In the genomic region with DNA sequence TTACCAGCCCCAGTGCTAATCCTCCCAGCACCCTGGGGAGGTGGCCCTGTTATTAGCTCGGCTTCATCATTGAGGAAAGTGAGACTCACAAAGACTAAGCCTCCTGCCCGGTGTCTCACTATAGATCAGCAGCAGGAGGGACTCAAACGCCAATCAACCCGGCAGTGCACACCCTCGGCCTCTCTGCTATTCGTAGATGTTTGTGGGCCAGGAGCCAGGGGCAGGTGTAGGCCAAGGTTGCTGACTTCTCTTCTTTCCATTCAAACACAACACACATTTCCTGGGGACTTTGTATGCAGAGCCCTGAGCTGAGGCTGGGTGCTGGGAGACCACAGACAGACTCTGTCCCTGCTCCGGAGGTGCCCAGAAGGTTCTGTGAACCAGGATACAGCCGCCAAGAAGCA, we compare ENCODE assay signal across 1 cellular context.
TF ChIP-seq lines count a peak whose summit lies in the region.

No MANE protein-coding gene starts in this region.

TF ChIP-seq in GM23338, 12 proteins besides CTCF, POLR2A, EP300 and RAD21:
- TF ChIP-seq, protein P1, sequence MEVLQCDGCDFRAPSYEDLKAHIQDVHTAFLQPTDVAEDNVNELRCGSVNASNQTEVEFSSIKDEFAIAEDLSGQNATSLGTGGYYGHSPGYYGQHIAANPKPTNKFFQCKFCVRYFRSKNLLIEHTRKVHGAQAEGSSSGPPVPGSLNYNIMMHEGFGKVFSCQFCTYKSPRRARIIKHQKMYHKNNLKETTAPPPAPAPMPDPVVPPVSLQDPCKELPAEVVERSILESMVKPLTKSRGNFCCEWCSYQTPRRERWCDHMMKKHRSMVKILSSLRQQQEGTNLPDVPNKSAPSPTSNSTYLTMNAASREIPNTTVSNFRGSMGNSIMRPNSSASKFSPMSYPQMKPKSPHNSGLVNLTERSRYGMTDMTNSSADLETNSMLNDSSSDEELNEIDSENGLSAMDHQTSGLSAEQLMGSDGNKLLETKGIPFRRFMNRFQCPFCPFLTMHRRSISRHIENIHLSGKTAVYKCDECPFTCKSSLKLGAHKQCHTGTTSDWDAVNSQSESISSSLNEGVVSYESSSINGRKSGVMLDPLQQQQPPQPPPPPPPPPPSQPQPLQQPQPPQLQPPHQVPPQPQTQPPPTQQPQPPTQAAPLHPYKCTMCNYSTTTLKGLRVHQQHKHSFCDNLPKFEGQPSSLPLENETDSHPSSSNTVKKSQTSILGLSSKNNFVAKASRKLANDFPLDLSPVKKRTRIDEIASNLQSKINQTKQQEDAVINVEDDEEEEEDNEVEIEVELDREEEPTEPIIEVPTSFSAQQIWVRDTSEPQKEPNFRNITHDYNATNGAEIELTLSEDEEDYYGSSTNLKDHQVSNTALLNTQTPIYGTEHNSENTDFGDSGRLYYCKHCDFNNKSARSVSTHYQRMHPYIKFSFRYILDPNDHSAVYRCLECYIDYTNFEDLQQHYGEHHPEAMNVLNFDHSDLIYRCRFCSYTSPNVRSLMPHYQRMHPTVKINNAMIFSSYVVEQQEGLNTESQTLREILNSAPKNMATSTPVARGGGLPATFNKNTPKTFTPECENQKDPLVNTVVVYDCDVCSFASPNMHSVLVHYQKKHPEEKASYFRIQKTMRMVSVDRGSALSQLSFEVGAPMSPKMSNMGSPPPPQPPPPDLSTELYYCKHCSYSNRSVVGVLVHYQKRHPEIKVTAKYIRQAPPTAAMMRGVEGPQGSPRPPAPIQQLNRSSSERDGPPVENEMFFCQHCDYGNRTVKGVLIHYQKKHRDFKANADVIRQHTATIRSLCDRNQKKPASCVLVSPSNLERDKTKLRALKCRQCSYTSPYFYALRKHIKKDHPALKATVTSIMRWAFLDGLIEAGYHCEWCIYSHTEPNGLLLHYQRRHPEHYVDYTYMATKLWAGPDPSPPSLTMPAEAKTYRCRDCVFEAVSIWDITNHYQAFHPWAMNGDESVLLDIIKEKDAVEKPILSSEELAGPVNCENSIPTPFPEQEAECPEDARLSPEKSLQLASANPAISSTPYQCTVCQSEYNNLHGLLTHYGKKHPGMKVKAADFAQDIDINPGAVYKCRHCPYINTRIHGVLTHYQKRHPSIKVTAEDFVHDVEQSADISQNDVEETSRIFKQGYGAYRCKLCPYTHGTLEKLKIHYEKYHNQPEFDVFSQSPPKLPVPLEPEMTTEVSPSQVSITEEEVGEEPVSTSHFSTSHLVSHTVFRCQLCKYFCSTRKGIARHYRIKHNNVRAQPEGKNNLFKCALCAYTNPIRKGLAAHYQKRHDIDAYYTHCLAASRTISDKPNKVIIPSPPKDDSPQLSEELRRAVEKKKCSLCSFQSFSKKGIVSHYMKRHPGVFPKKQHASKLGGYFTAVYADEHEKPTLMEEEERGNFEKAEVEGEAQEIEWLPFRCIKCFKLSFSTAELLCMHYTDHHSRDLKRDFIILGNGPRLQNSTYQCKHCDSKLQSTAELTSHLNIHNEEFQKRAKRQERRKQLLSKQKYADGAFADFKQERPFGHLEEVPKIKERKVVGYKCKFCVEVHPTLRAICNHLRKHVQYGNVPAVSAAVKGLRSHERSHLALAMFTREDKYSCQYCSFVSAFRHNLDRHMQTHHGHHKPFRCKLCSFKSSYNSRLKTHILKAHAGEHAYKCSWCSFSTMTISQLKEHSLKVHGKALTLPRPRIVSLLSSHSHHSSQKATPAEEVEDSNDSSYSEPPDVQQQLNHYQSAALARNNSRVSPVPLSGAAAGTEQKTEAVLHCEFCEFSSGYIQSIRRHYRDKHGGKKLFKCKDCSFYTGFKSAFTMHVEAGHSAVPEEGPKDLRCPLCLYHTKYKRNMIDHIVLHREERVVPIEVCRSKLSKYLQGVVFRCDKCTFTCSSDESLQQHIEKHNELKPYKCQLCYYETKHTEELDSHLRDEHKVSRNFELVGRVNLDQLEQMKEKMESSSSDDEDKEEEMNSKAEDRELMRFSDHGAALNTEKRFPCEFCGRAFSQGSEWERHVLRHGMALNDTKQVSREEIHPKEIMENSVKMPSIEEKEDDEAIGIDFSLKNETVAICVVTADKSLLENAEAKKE (CRISPR knock-in tag; IDR thresholded peaks at IDR 0.05) = no peak
- TF ChIP-seq ETS1 (IDR thresholded peaks at IDR 0.05) = no peak
- TF ChIP-seq REST (IDR thresholded peaks at IDR 0.05; ENCODE audit: unreplicated experiment) = no peak
